ENCODE assay signal across 16 cellular contexts in the genomic region with DNA sequence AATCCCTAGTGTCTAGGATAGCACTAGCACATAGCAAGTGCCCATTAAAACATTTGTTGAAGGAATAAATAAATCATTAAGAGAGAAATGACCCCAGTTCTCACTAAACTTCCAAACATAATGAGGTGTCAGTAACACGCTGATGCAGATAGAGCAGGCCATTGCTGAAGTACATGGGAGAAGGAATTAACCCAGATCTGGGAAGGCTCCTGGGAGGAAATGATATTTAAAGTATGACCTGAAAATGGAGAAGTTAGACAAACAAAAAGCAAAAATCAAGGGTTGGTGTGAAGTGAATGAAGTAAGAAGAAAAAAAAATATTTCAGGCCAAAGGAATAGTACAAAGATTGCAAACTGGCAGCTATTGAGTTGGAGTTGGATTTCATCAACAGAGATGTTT.
DNase-seq lines count a peak whose midpoint lies in the region; ATAC-seq and TF ChIP-seq lines count a peak whose summit lies in the region.
"Had no signal": no experiment of that assay in that cellular context is flagged by ENCODE, and none has a peak within 500 bp of the region (broad histone marks: within the 10 kb centered on the region; RNA-seq: fewer than 3 reads in every experiment).

No MANE protein-coding gene starts in this region.

- no peaks in the 10 kb centered on the region for H3K36me3 Mint-ChIP-seq in chondrocyte (ENCODE audit: low read depth)
- H3K36me3 Mint-ChIP-seq: CD4-positive, alpha-beta memory T cell had no signal

- H3K9me3 Mint-ChIP-seq in chondrocyte (ENCODE audit: low read depth): peaks cover 4% of the 10 kb centered on the region
- H3K9me3 Mint-ChIP-seq: IgD-negative memory B cell had no signal

- H3K4me1 Mint-ChIP-seq in chondrocyte (ENCODE audit: low read depth): peaks cover 43% of the 10 kb centered on the region
- H3K4me1 Mint-ChIP-seq: CD4-positive, alpha-beta memory T cell; IgD-negative memory B cell had no signal

- DNase-seq in CD1c-positive myeloid dendritic cell (ENCODE audit: extremely low spot score) (peak; percentile 30), NCI-H460 (ENCODE audit: extremely low read depth, low read depth) (peak; percentile 91), chondrocyte (ENCODE audit: low spot score) (no peak), thoracic aorta (ENCODE audit: low spot score) (no peak), erythroblast (lab: John Stamatoyannopoulos, UW) (no peak), lower leg skin (ENCODE audit: low spot score in 2 of 2) (no peak), NCI-H774 (lab: John Stamatoyannopoulos, UW) (no peak)
- DNase-seq: ACHN; C1 segment of cervical spinal cord; Calu3; CD4-positive, alpha-beta memory T cell; DMS79 treated with DMSO at 0.1 percent for 48 hours; GF-D8 had no signal

- no peak for TF ChIP-seq CTCF in chondrocyte (IDR thresholded peaks at IDR 0.05)
- TF ChIP-seq CTCF in thoracic aorta (IDR thresholded peaks at IDR 0.05): no peak
- no peak for TF ChIP-seq CTCF in lower leg skin (IDR thresholded peaks at IDR 0.05)

- no peaks in the 10 kb centered on the region for H3K36me3 ChIP-seq in thoracic aorta
- H3K36me3 ChIP-seq: BE2C, HAP-1 had no signal

- 80 to 83% methylated on average over 1 of the region's 1 CpG for WGBS in lower leg skin, 2 donors

- no peaks in the 10 kb centered on the region for H3K27me3 ChIP-seq in thoracic aorta (replicated peaks; ENCODE audit: insufficient read depth)
- H3K27me3 ChIP-seq: BE2C had no signal

- H3K9me3 ChIP-seq in thoracic aorta: no peaks in the 10 kb centered on the region
- H3K9me3 ChIP-seq: BE2C, HAP-1 had no signal

- H3K27ac ChIP-seq in thoracic aorta: peak overlapping the region; percentile 15 to 42

- peaks cover 28 to 41% of the 10 kb centered on the region in 2 donors for H3K4me1 ChIP-seq in thoracic aorta (ENCODE audit: control insufficient read depth in 1 of 2, low read depth in 2 of 2)

- H3K27ac Mint-ChIP-seq in chondrocyte (ENCODE audit: unreplicated experiment): peak overlapping the region; percentile 80
- H3K27ac Mint-ChIP-seq: CD4-positive, alpha-beta memory T cell; IgD-negative memory B cell had no signal

- TF ChIP-seq POLR2A in erythroblast (IDR thresholded peaks at IDR 0.05; ENCODE audit: low read length) (no peak), lower leg skin (IDR thresholded peaks at IDR 0.05) (no peak)

- no peaks in the 10 kb centered on the region for H3K27me3 Mint-ChIP-seq in chondrocyte (ENCODE audit: low read depth)

- no peak for ATAC-seq in thoracic aorta (ENCODE audit: insufficient number of reproducible peaks, low FRiP score, low read depth)

- intact Hi-C loops in lower leg skin (cut with DNase I; ENCODE audit: low total_unique reads): no loop called here

- H3K4me3 Mint-ChIP-seq in chondrocyte (ENCODE audit: unreplicated experiment): no peak overlapping the region
- H3K4me3 Mint-ChIP-seq: CD4-positive, alpha-beta memory T cell; IgD-negative memory B cell had no signal

- H3K4me3 ChIP-seq in thoracic aorta (no peak overlapping the region), lower leg skin (ENCODE audit: low read depth, poor library complexity, severe bottlenecking) (no peak overlapping the region)
- H3K4me3 ChIP-seq: HAP-1 had no signal

Comparison
In these comparisons a context has a peak if more than half of its experiments do, and no peak if none do; other contexts are left out.
1. DNase-seq: peak in CD1c-positive myeloid dendritic cell (single experiment) and NCI-H460 (single experiment); none in chondrocyte (single experiment), thoracic aorta (single experiment), erythroblast (0 of 2), lower leg skin (0 of 2) and NCI-H774 (single experiment).